In the genomic region with DNA sequence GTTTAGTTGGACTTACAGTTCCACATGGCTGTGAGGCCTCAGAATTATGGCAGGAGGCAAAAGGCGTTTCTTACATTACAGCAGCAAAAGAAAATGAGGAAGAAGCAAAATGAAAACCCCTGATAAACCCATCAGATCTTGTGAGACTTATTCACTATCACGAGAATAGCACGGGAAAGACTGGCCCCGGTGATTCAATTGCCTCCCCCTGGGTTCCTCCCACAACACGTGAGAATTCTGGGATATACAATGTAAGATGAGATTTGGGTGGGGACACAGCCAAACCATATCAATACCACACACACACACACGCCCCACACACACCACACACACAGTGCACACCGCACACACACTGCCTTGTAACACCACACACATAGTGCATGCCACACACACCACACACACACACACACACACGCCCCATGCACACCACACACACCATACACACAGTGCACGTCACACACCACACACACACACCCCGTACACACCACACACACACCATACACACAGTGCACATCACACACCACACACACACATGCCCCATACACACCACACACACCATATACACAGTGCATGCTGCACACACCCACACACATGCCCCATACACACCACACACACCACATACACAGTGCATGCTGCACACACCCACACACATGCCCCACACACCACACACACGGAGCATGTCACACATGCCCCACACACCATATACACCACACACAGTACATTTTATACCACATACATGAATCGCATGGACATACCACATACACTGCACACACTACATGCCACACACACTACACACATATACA, we compare ENCODE assay signal across 15 cellular contexts.
DNase-seq lines count a peak whose midpoint lies in the region; ATAC-seq and TF ChIP-seq lines count a peak whose summit lies in the region.
"Had no signal": no experiment of that assay in that cellular context is flagged by ENCODE, and none has a peak within 500 bp of the region (broad histone marks: within the 10 kb centered on the region; RNA-seq: fewer than 3 reads in every experiment).

No MANE protein-coding gene starts in this region.

- H3K9me1 ChIP-seq in IMR-90 (ENCODE audit: insufficient read depth, low read length), result peaks cover 8% of the 10 kb centered on the region; the same call in 1 of the 2 replicates

- H2AK5ac ChIP-seq in IMR-90 (ENCODE audit: low read depth, low read length), result peak overlapping the region; percentile 16; the same call in 1 of the 2 replicates

- H3K4me2 ChIP-seq in BLaER1 (peak overlapping the region; percentile 71), IMR-90 (ENCODE audit: low read depth, low read length) (no peak overlapping the region)

- no peak overlapping the region for H2BK15ac ChIP-seq in IMR-90 (ENCODE audit: low read depth, low read length)

- H3K27me3 ChIP-seq in BLaER1 (no peaks in the 10 kb centered on the region), IMR-90 (ENCODE audit: control insufficient read depth, insufficient read depth, low read length) (no peaks in the 10 kb centered on the region)

- intact Hi-C loops in IMR-90 (cut with micrococcal nuclease), result no loop called here
- intact Hi-C loops in sciatic nerve (cut with DNase I), result no loop called here

- H4K5ac ChIP-seq in IMR-90 (ENCODE audit: low read depth, low read length), result no peak overlapping the region

- H4K20me1 ChIP-seq in BLaER1, result peaks cover 16% of the 10 kb centered on the region
- H4K20me1 ChIP-seq in IMR-90 (ENCODE audit: insufficient read depth, low read length), result no peaks in the 10 kb centered on the region; the same call in 1 of the 2 replicates

- H3K27me3 Mint-ChIP-seq in natural killer cell treated with Interleukin-12 subunit alpha and Interleukin-12 subunit beta and Interleukin-15 and Interleukin-18, amount 100 ng/mL, for 72 hours, result no peaks in the 10 kb centered on the region

- no peaks in the 10 kb centered on the region for H3K36me3 ChIP-seq in BLaER1
- H3K36me3 ChIP-seq in IMR-90 (ENCODE audit: control insufficient read depth, insufficient read depth, low read length), result no peaks in the 10 kb centered on the region

- H3K36me3 Mint-ChIP-seq in natural killer cell treated with Interleukin-12 subunit alpha and Interleukin-12 subunit beta and Interleukin-15 and Interleukin-18, amount 100 ng/mL, for 72 hours, result no peaks in the 10 kb centered on the region

- H3K23ac ChIP-seq in IMR-90 (ENCODE audit: low read depth, low read length), result no peak overlapping the region

- H3K9me3 Mint-ChIP-seq in natural killer cell treated with Interleukin-12 subunit alpha and Interleukin-12 subunit beta and Interleukin-15 and Interleukin-18, amount 100 ng/mL, for 72 hours, result no peaks in the 10 kb centered on the region

- POLR2A ChIA-PET in IMR-90 (lab: Charles Lee; ENCODE audit: unreplicated experiment), result no interaction called here

- H3K27ac ChIP-seq in BLaER1 (no peak overlapping the region), IMR-90 (ENCODE audit: insufficient read depth, low read length) (no peak overlapping the region)
- H3K27ac ChIP-seq: C4-2B had no signal

- TF ChIP-seq CTCF in IMR-90 (conservative IDR thresholded peaks at IDR 0.05; ENCODE audit: low read depth, low read length), result no peak
- no peak for TF ChIP-seq CTCF in fibroblast of the aortic adventitia (IDR thresholded peaks at IDR 0.05; ENCODE audit: insufficient read depth, low read length)

- H2AFZ ChIP-seq in IMR-90 (replicated peaks; ENCODE audit: low read length, poor library complexity), result no peak overlapping the region

- no peak overlapping the region for H2BK120ac ChIP-seq in IMR-90 (ENCODE audit: low read depth, low read length)

- H3K56ac ChIP-seq in IMR-90 (ENCODE audit: extremely low read depth, insufficient read depth, low read length), result no peak overlapping the region

- dilution Hi-C loops in IMR-90 (cut with HindIII; ENCODE audit: low sequenced_read_pairs, unreplicated experiment), result no loop called here

- no peak overlapping the region for H2BK20ac ChIP-seq in IMR-90 (ENCODE audit: low read depth, low read length)

- WGBS in IMR-90 (ENCODE audit: extremely low coverage in 2 of 2, insufficient read length in 1 of 2), 2 experiments, result 84% methylated on average over 5 of the region's 12 CpGs; no CpG with 5 or more reads in 1 of the 2 experiments

- H3K9me3 ChIP-seq in BLaER1 (peaks cover 18% of the 10 kb centered on the region), IMR-90 (ENCODE audit: control insufficient read depth, insufficient read depth, low read length) (no peaks in the 10 kb centered on the region; the same call in 1 of the 2 replicates)

- H3K4me3 ChIP-seq in BLaER1, result no peak overlapping the region
- no peak overlapping the region for H3K4me3 ChIP-seq in IMR-90 (ENCODE audit: insufficient read depth, low read depth, low read length)
- H3K4me3 ChIP-seq in fibroblast of the aortic adventitia (ENCODE audit: low read depth, low read length), result no peak overlapping the region

- BruUV-seq in IMR-90 (replicated peaks; lab: Mats Ljungman, UMichigan), result no TSS peak

- no peak overlapping the region for H3K4me3 Mint-ChIP-seq in natural killer cell treated with Interleukin-12 subunit alpha and Interleukin-12 subunit beta and Interleukin-15 and Interleukin-18, amount 100 ng/mL, for 72 hours

- peak overlapping the region; percentile 24 for H2BK5ac ChIP-seq in IMR-90 (ENCODE audit: low read depth, low read length, poor library complexity, severe bottlenecking)

- H3K9ac ChIP-seq in BLaER1 (no peak overlapping the region), IMR-90 (ENCODE audit: low read depth, low read length) (no peak overlapping the region)

- no peak overlapping the region for H4K91ac ChIP-seq in IMR-90 (ENCODE audit: insufficient read depth, low read depth, low read length)

- CTCF ChIA-PET in IMR-90 (lab: Yijun Ruan, JAX), result no interaction called here

- in situ Hi-C loops in IMR-90 (cut with MboI; ENCODE audit: low sequenced_read_pairs) (no loop called here), G401 (cut with HindIII; ENCODE audit: low sequenced_read_pairs) (no loop called here)

- H3K14ac ChIP-seq in IMR-90 (replicated peaks; ENCODE audit: low read depth, low read length), result no peak overlapping the region

- no peak overlapping the region for H3K27ac Mint-ChIP-seq in natural killer cell treated with Interleukin-12 subunit alpha and Interleukin-12 subunit beta and Interleukin-15 and Interleukin-18, amount 100 ng/mL, for 72 hours

- no peak overlapping the region for H3K4ac ChIP-seq in IMR-90 (ENCODE audit: low read depth, low read length)

- no peaks in the 10 kb centered on the region for H3K79me1 ChIP-seq in IMR-90 (ENCODE audit: low read depth in 1 of 2, low read length in 2 of 2)

- DNase-seq in IMR-90 (no peak), fibroblast of the aortic adventitia (ENCODE audit: low read depth) (peak; percentile 0), AML-193 (lab: John Stamatoyannopoulos, UW) (no peak), G401 (ENCODE audit: low spot score) (no peak), SHP77 (lab: John Stamatoyannopoulos, UW) (no peak), sciatic nerve (ENCODE audit: low spot score) (no peak)
- DNase-seq in natural killer cell treated with Interleukin-12 subunit alpha and Interleukin-12 subunit beta and Interleukin-15 and Interleukin-18, amount 100 ng/mL, for 72 hours (ENCODE audit: low spot score), result no peak
- DNase-seq: NCI-H1105 treated with DMSO at 0.1 percent for 48 hours, NCI-H1694 treated with DMSO at 0.1 percent for 48 hours, NCI-H2107, NCI-H2227 treated with DMSO at 0.1 percent for 48 hours, NCI-H524, Right ventricle myocardium superior had no signal

- no peak for ATAC-seq in IMR-90 (ENCODE audit: low read depth)
- ATAC-seq in natural killer cell treated with Interleukin-12 subunit alpha and Interleukin-12 subunit beta and Interleukin-15 and Interleukin-18, amount 100 ng/mL, for 72 hours, result peak; percentile 32 to 46
- no peak for ATAC-seq in sciatic nerve

- TF ChIP-seq RAD21 in IMR-90 (IDR thresholded peaks at IDR 0.05; ENCODE audit: low read length), result no peak

- H3K4me1 ChIP-seq in BLaER1 (peaks cover 73% of the 10 kb centered on the region), IMR-90 (ENCODE audit: control insufficient read depth, insufficient read depth, low read length) (no peaks in the 10 kb centered on the region; the same call in 1 of the 2 replicates)

- H4K8ac ChIP-seq in IMR-90 (ENCODE audit: low read depth in 2 of 2, low read length in 2 of 2), result no peak overlapping the region

- H3K18ac ChIP-seq in IMR-90 (ENCODE audit: low read depth, low read length), result no peak overlapping the region

- no peak for TF ChIP-seq POLR2A in IMR-90 (IDR thresholded peaks at IDR 0.05; ENCODE audit: low read depth, low read length)

- H2AK9ac ChIP-seq in IMR-90 (replicated peaks; ENCODE audit: low read depth, low read length, poor library complexity), result no peak overlapping the region

- H3K4me1 Mint-ChIP-seq in natural killer cell treated with Interleukin-12 subunit alpha and Interleukin-12 subunit beta and Interleukin-15 and Interleukin-18, amount 100 ng/mL, for 72 hours (ENCODE audit: low read depth in 2 of 2), result no peaks in the 10 kb centered on the region

TF ChIP-seq in IMR-90, 13 proteins besides CTCF, POLR2A, EP300 and RAD21 (continues in another document):
- TF ChIP-seq CEBPB (IDR thresholded peaks at IDR 0.05; ENCODE audit: low read depth, low read length), result no peak
- no peak for TF ChIP-seq MXI1 (IDR thresholded peaks at IDR 0.05; ENCODE audit: borderline replicate concordance, low read depth, low read length)
- no peak for TF ChIP-seq MAZ (IDR thresholded peaks at IDR 0.05; ENCODE audit: borderline replicate concordance, low read depth, low read length)
- TF ChIP-seq MAFK (IDR thresholded peaks at IDR 0.05; ENCODE audit: low read depth, low read length), result no peak
- TF ChIP-seq, protein P1, sequence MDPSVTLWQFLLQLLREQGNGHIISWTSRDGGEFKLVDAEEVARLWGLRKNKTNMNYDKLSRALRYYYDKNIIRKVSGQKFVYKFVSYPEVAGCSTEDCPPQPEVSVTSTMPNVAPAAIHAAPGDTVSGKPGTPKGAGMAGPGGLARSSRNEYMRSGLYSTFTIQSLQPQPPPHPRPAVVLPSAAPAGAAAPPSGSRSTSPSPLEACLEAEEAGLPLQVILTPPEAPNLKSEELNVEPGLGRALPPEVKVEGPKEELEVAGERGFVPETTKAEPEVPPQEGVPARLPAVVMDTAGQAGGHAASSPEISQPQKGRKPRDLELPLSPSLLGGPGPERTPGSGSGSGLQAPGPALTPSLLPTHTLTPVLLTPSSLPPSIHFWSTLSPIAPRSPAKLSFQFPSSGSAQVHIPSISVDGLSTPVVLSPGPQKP (IDR thresholded peaks at IDR 0.05; ENCODE audit: borderline replicate concordance, low read depth, low read length), result no peak
- no peak for TF ChIP-seq RFX5 (IDR thresholded peaks at IDR 0.05; ENCODE audit: low read depth, low read length)
- TF ChIP-seq CHD1 (IDR thresholded peaks at IDR 0.05; ENCODE audit: low read depth, low read length), result no peak
- TF ChIP-seq BHLHE40 (IDR thresholded peaks at IDR 0.05; ENCODE audit: low read depth, low read length), result no peak

Comparison
In these comparisons a context has a peak if more than half of its experiments do, and no peak if none do; other contexts are left out.
1. ATAC-seq: peak in natural killer cell treated with Interleukin-12 subunit alpha and Interleukin-12 subunit beta and Interleukin-15 and Interleukin-18, amount 100 ng/mL, for 72 hours (2 of 2); none in IMR-90 (single experiment) and sciatic nerve (single experiment).